ENCODE assay signal across 8 cellular contexts in genomic region chr12:62856454-62856853, GRCh38.
"Had no signal": no experiment of that assay in that cellular context is flagged by ENCODE, and none has a peak within 500 bp of the region (broad histone marks: within the 10 kb centered on the region; RNA-seq: fewer than 3 reads in every experiment).

No MANE protein-coding gene starts in this region.

- H3K27ac ChIP-seq: GM23248, HL-60 had no signal

- H3K9me3 ChIP-seq: HAP-1 had no signal

- H3K9ac ChIP-seq: GM23248 had no signal

- H2AFZ ChIP-seq: GM23248 had no signal

- H3K4me3 ChIP-seq: GM23248, HAP-1 had no signal

- H3K36me3 ChIP-seq: HAP-1 had no signal

- ATAC-seq: HCT116 had no signal

- DNase-seq: GM23248, GOT3, H7, HFFc6, KG1 had no signal
